8 cellular contexts compared by ENCODE assay signal in the genomic region with DNA sequence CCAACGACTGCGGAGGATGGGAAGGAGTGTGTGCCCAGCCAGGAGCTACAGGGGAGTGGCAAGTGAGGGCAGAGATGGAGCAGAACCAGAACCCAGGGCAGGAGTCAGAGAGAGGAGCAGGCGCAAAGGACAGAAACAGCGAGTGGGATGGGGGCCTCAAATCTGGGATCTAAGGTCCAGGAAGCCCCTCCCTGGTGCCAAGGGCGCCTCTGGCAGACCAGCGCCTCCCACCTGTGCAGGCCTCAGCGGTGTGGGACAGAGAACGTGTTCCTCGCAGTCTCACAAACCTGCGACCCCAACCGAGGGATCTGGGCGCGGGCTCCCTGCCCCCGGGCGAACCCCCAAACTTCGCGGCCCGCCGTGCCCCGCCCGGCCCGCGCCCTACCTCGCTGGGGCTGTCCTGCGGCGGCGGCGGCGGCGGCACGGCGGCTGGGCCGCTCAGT. TPM values are rescaled to one million over a fixed set of nuclear protein-coding genes. Genes with fewer than 3 reads are reported as not detected.
A peak's percentile ranks its signal among the peaks of the same experiment; 100 is the strongest.
DNase-seq lines count a peak whose midpoint lies in the region; ATAC-seq, FAIRE-seq and TF ChIP-seq lines count a peak whose summit lies in the region.

No MANE protein-coding gene starts in this region.

- H3K4me2 ChIP-seq in mammary epithelial cell (ENCODE audit: insufficient read depth, low read depth, low read length) = peak overlapping the region; percentile 97

- peak overlapping the region; percentile 66 for H2AFZ ChIP-seq in mammary epithelial cell (ENCODE audit: low read depth, low read length)

- H3K4me3 ChIP-seq in GM08714 (ENCODE audit: low read length) (peak overlapping the region; percentile 61; the same call in 1 of the 2 replicates), mammary epithelial cell (replicated peaks in 1 of 3; ENCODE audit: insufficient read depth in 1 of 3, low read depth in 2 of 3, low read length in 3 of 3) (peak overlapping the region; percentile 44 to 83 (median 75))

- intact Hi-C loops in mammary epithelial cell (cut with micrococcal nuclease) = no loop called here

- H3K9me3 Mint-ChIP-seq in memory B cell = no peaks in the 10 kb centered on the region

- TF ChIP-seq CTCF in mammary epithelial cell (conservative IDR thresholded peaks at IDR 0.05 in 1 of 2, IDR thresholded peaks at IDR 0.05 in 1 of 2; ENCODE audit: extremely low read depth in 1 of 2, insufficient read depth in 1 of 2, low read depth in 1 of 2, low read length in 2 of 2) = no peak

- no peaks in the 10 kb centered on the region for H3K9me3 ChIP-seq in mammary epithelial cell (replicated peaks; ENCODE audit: insufficient read depth, low read length)

- no peaks in the 10 kb centered on the region for H3K36me3 ChIP-seq in mammary epithelial cell (ENCODE audit: insufficient read depth, low read length)

- H3K36me3 Mint-ChIP-seq in memory B cell = no peaks in the 10 kb centered on the region

- no TSS peak for BruUV-seq in mammary epithelial cell (replicated peaks; lab: Mats Ljungman, UMichigan)

- in situ Hi-C loops in mammary epithelial cell (cut with MboI; ENCODE audit: low sequenced_read_pairs in 2 of 2) = no loop called here

- no peaks in the 10 kb centered on the region for H3K27me3 ChIP-seq in mammary epithelial cell (ENCODE audit: insufficient read depth, low read length)

- CTCF ChIA-PET in mammary epithelial cell (lab: Charles Lee; ENCODE audit: low non-redundant PET) = no interaction called here

- peaks cover 22% of the 10 kb centered on the region for H3K4me1 Mint-ChIP-seq in memory B cell

- FAIRE-seq in urothelium cell line (lab: Jason Lieb, UNC) = peak; percentile 66

- H3K9ac ChIP-seq in mammary epithelial cell (ENCODE audit: insufficient read depth, low read length) = peak overlapping the region; percentile 21

- 2% methylated on average over 12 of the region's 33 CpGs for WGBS in mammary epithelial cell (ENCODE audit: low coverage, missing lambda C conversion rate)

- H3K4me3 Mint-ChIP-seq in memory B cell = peak overlapping the region; percentile 86

- no peaks in the 10 kb centered on the region for H4K20me1 ChIP-seq in mammary epithelial cell (ENCODE audit: insufficient read depth, low read length)

- H3K27ac Mint-ChIP-seq in memory B cell = peak overlapping the region; percentile 50

- no peak for DNase-seq in mammary epithelial cell
- peak in 1 of 2 donors; percentile 44 for DNase-seq in memory B cell (ENCODE audit: low spot score in 2 of 2)
- DNase-seq in urothelium cell line (ENCODE audit: low spot score) = no peak
- DNase-seq in NOMO-1 treated with DMSO at 0.1 percent for 48 hours (lab: John Stamatoyannopoulos, UW; ENCODE audit: unreplicated experiment) = no peak
- no peak for DNase-seq in stimulated activated CD4-positive, alpha-beta T cell treated with anti-CD3 and anti-CD28 coated beads, Interleukin-2, amount 100 ng/mL, for 48 hours
- no peak for DNase-seq in GF-D8 (lab: John Stamatoyannopoulos, UW)

- dilution Hi-C loops in mammary epithelial cell (cut with HindIII; ENCODE audit: low sequenced_read_pairs) = loop anchor here (10.0 kb wide), 2 partner anchors 178 to 232 kb away; no protein-coding TSS in a partner anchor

- no peak overlapping the region for H3K27ac ChIP-seq in mammary epithelial cell (ENCODE audit: insufficient read depth, low read depth, low read length)

- no peaks in the 10 kb centered on the region for H3K27me3 Mint-ChIP-seq in memory B cell

- ATAC-seq in HG03442 (IDR thresholded peaks at IDR 0.05; ENCODE audit: unreplicated experiment) (peak; percentile 41), memory B cell (ENCODE audit: low read depth) (peak; percentile 79)

- peaks cover 14% of the 10 kb centered on the region for H3K79me2 ChIP-seq in mammary epithelial cell (ENCODE audit: insufficient read depth, low read length)

- peaks cover 19% of the 10 kb centered on the region for H3K4me1 ChIP-seq in mammary epithelial cell (ENCODE audit: insufficient read depth, low read length)

RNA-seq across cellular contexts. Expression of a gene that starts 0.3 kb away (rescaled TPM):
- 10 to 100 TPM; 51.0 to 61.1 TPM for total RNA-seq in mammary epithelial cell
- polyA plus RNA-seq in mammary epithelial cell = 65.6 TPM
- polyA minus RNA-seq in mammary epithelial cell = 52.8 TPM

RNA-seq across cellular contexts. Expression of a gene that starts 6.9 kb away (rescaled TPM):
- 10 to 100 TPM; 20.5 to 24.9 TPM for total RNA-seq in mammary epithelial cell
- polyA plus RNA-seq in mammary epithelial cell = 34.8 TPM
- 29.5 TPM for polyA minus RNA-seq in mammary epithelial cell

RNA-seq across cellular contexts. Expression of a gene that starts 7.9 kb away (rescaled TPM):
- 10 to 100 TPM in 1 of 2 donors, 1 to 10 TPM in 1; 9.7 to 10.0 TPM for total RNA-seq in mammary epithelial cell
- 15.4 TPM for polyA plus RNA-seq in mammary epithelial cell
- 3.2 TPM for polyA minus RNA-seq in mammary epithelial cell

RNA-seq across cellular contexts. Expression of a gene that starts 11.8 kb away (rescaled TPM):
- under 1 TPM in 1 of 2 donors, not detected in 1; 0.14 TPM for total RNA-seq in mammary epithelial cell
- polyA plus RNA-seq in mammary epithelial cell = not detected
- polyA minus RNA-seq in mammary epithelial cell = not detected

RNA-seq across cellular contexts. Expression of a gene that starts 16.4 kb away (rescaled TPM):
- total RNA-seq in mammary epithelial cell = 100 to 1,000 TPM in 1 of 2 donors, 10 to 100 TPM in 1; 90.5 to 107 TPM
- polyA plus RNA-seq in mammary epithelial cell = 129 TPM
- polyA minus RNA-seq in mammary epithelial cell = 147 TPM
